ENCODE assay signal across 18 cellular contexts in genomic region chr2:33141476-33141875, GRCh38.
"Had no signal": no experiment of that assay in that cellular context is flagged by ENCODE, and none has a peak within 500 bp of the region (broad histone marks: within the 10 kb centered on the region; RNA-seq: fewer than 3 reads in every experiment).

No MANE protein-coding gene starts in this region.

- H3K4me3 ChIP-seq: lung, tibial nerve had no signal

- H3K27ac Mint-ChIP-seq: activated B cell treated with CpG ODN at 0.5 μM for 24 hours; activated CD4-positive, alpha-beta T cell treated with anti-CD3 and anti-CD28 coated beads for 36 hours; activated naive CD8-positive, alpha-beta T cell treated with anti-CD3 and anti-CD28 coated beads for 36 hours; activated T-helper 2 cell treated with anti-CD3 and anti-CD28 coated beads, Interferon-gamma antibody, Interleukin-2, Interleukin-4, amounts not matched to agents 10 μg/mL and 5 μg/mL and 100 μg/mL, durations not matched to agents 14 hours and 24 hours and 36 hours; T-helper 1 cell treated with Interleukin-12 subunit alpha and Interleukin-12 subunit beta and Interleukin-4 antibody, amounts not matched to agents 30 μg/mL and 1 μg/mL, for 36 hours had no signal

- H3K9me3 ChIP-seq: tibial nerve had no signal

- H3K27me3 ChIP-seq: tibial nerve had no signal

- H3K36me3 Mint-ChIP-seq: activated naive CD8-positive, alpha-beta T cell treated with anti-CD3 and anti-CD28 coated beads for 36 hours; naive thymus-derived CD4-positive, alpha-beta T cell had no signal

- DNase-seq: activated B cell treated with CpG ODN at 0.5 μM for 24 hours; activated CD4-positive, alpha-beta T cell treated with anti-CD3 and anti-CD28 coated beads for 36 hours; activated CD4-positive, alpha-beta T cell treated with anti-CD3 and anti-CD28 coated beads, Interleukin-2, amount 50 U/mL, for 4 hours; activated CD8-positive, alpha-beta memory T cell treated with anti-CD3 and anti-CD28 coated beads, Interleukin-2, amount 50 U/mL, for 48 hours; activated naive CD4-positive, alpha-beta T cell treated with Interleukin-2 at 50 U/mL for 16 hours; activated naive CD8-positive, alpha-beta T cell treated with anti-CD3 and anti-CD28 coated beads for 36 hours; activated T-cell treated with anti-CD3 and anti-CD28 coated beads, Interleukin-2, amount 50 U/mL, for 4 hours; effector memory CD4-positive, alpha-beta T cell; naive thymus-derived CD4-positive, alpha-beta T cell; retina; stimulated activated CD4-positive, alpha-beta T cell treated with anti-CD3 and anti-CD28 coated beads, Interleukin-4, amount 100 ng/mL, for 24 hours; stimulated activated naive CD4-positive, alpha-beta T cell treated with Interleukin-2 at 50 U/mL for 16 hours; T1000 had no signal

- H3K9me3 Mint-ChIP-seq: activated naive CD8-positive, alpha-beta T cell treated with anti-CD3 and anti-CD28 coated beads for 36 hours; activated T-cell treated with anti-CD3 and anti-CD28 coated beads, Interleukin-2, amount 50 U/mL, for 4 hours; activated T-helper 2 cell treated with anti-CD3 and anti-CD28 coated beads, Interferon-gamma antibody, Interleukin-2, Interleukin-4, amounts not matched to agents 10 μg/mL and 5 μg/mL and 100 μg/mL, durations not matched to agents 14 hours and 24 hours and 36 hours; T-helper 1 cell treated with Interleukin-12 subunit alpha and Interleukin-12 subunit beta and Interleukin-4 antibody, amounts not matched to agents 30 μg/mL and 1 μg/mL, for 36 hours had no signal

- H3K4me1 Mint-ChIP-seq: activated B cell treated with CpG ODN at 0.5 μM for 24 hours; activated CD4-positive, alpha-beta T cell treated with anti-CD3 and anti-CD28 coated beads for 36 hours; activated naive CD8-positive, alpha-beta T cell treated with anti-CD3 and anti-CD28 coated beads for 36 hours had no signal

- ATAC-seq: activated CD4-positive, alpha-beta T cell treated with anti-CD3 and anti-CD28 coated beads for 36 hours; activated T-cell treated with anti-CD3 and anti-CD28 coated beads, Interleukin-2, amount 50 U/mL, for 4 hours; esophagus mucosa; naive thymus-derived CD4-positive, alpha-beta T cell had no signal

- H3K36me3 ChIP-seq: tibial nerve had no signal

- H3K4me3 Mint-ChIP-seq: activated B cell treated with CpG ODN at 0.5 μM for 24 hours; activated CD4-positive, alpha-beta T cell treated with anti-CD3 and anti-CD28 coated beads for 36 hours; activated naive CD8-positive, alpha-beta T cell treated with anti-CD3 and anti-CD28 coated beads for 36 hours; activated T-cell treated with anti-CD3 and anti-CD28 coated beads, Interleukin-2, amount 50 U/mL, for 4 hours; naive thymus-derived CD4-positive, alpha-beta T cell; T-helper 1 cell treated with Interleukin-12 subunit alpha and Interleukin-12 subunit beta and Interleukin-4 antibody, amounts not matched to agents 30 μg/mL and 1 μg/mL, for 36 hours had no signal
